9 cellular contexts compared by ENCODE assay signal in genomic region chr15:38696120-38696727, GRCh38.
DNase-seq lines count a peak whose midpoint lies in the region; ATAC-seq and TF ChIP-seq lines count a peak whose summit lies in the region.
"Had no signal": no experiment of that assay in that cellular context is flagged by ENCODE, and none has a peak within 500 bp of the region (broad histone marks: within the 10 kb centered on the region; RNA-seq: fewer than 3 reads in every experiment).

No MANE protein-coding gene starts in this region.

- POLR2A ChIA-PET in naive thymus-derived CD4-positive, alpha-beta T cell (lab: Charles Lee), result interaction anchor here (0.8 to 6.9 kb wide), 4 partner anchors 10 to 242 kb away, joined by 3 to 59 read pairs (median 14); partner anchors contain the start of genes FAM98B and RASGRP1

- H3K36me3 Mint-ChIP-seq in naive thymus-derived CD4-positive, alpha-beta T cell, result peaks cover 0 to 11% (median 0%) of the 10 kb centered on the region in 5 donors
- no peaks in the 10 kb centered on the region for H3K36me3 Mint-ChIP-seq in chondrocyte (ENCODE audit: low read depth)

- H3K27me3 ChIP-seq in left ventricle myocardium inferior (ENCODE audit: low read depth) (no peaks in the 10 kb centered on the region), HL-60 (ENCODE audit: insufficient read depth, poor library complexity, severe bottlenecking) (no peaks in the 10 kb centered on the region)
- no peaks in the 10 kb centered on the region for H3K27me3 ChIP-seq in naive thymus-derived CD4-positive, alpha-beta T cell (ENCODE audit: control insufficient read depth in 2 of 2, insufficient read depth in 2 of 2, low read length in 2 of 2)
- H3K27me3 ChIP-seq: pancreas had no signal

- H3K4me1 ChIP-seq in left ventricle myocardium inferior, result peaks cover 8% of the 10 kb centered on the region
- peaks cover 36 to 52% of the 10 kb centered on the region in 2 donors for H3K4me1 ChIP-seq in naive thymus-derived CD4-positive, alpha-beta T cell (ENCODE audit: control insufficient read depth in 2 of 2, insufficient read depth in 2 of 2, low read length in 2 of 2)

- CTCF ChIA-PET in naive thymus-derived CD4-positive, alpha-beta T cell (lab: Charles Lee), result interaction anchor here (1.1 to 11.6 kb wide), 5 partner anchors 8 to 256 kb away, joined by 5 to 126 read pairs (median 14); partner anchors contain the start of gene RASGRP1

- H3K4me3 ChIP-seq in left ventricle myocardium inferior (no peak overlapping the region), HL-60 (replicated peaks; ENCODE audit: insufficient read depth, low read length) (no peak overlapping the region)
- no peak overlapping the region for H3K4me3 ChIP-seq in naive thymus-derived CD4-positive, alpha-beta T cell (ENCODE audit: low read length)
- H3K4me3 ChIP-seq: pancreas had no signal

- H3K36me3 ChIP-seq in left ventricle myocardium inferior, result no peaks in the 10 kb centered on the region
- H3K36me3 ChIP-seq in naive thymus-derived CD4-positive, alpha-beta T cell (ENCODE audit: control insufficient read depth in 2 of 3, insufficient read depth in 3 of 3, low read length in 3 of 3), result no peaks in the 10 kb centered on the region
- H3K36me3 ChIP-seq: pancreas had no signal

- no peaks in the 10 kb centered on the region for H3K27me3 Mint-ChIP-seq in naive thymus-derived CD4-positive, alpha-beta T cell
- no peaks in the 10 kb centered on the region for H3K27me3 Mint-ChIP-seq in chondrocyte (ENCODE audit: low read depth)

- no peak for DNase-seq in Right ventricle myocardium inferior (ENCODE audit: missing footprints)
- DNase-seq in left ventricle myocardium inferior, result no peak
- peak; percentile 28 to 38 for DNase-seq in HL-60 (ENCODE audit: low read depth in 1 of 2, low spot score in 1 of 2)
- DNase-seq in activated CD8-positive, alpha-beta memory T cell treated with anti-CD3 and anti-CD28 coated beads, Interleukin-2, amount 50 U/mL, for 24 hours (ENCODE audit: extremely low read depth), result peak; percentile 54
- DNase-seq in naive thymus-derived CD4-positive, alpha-beta T cell, result peak in 4 of 9 donors; percentile 28 to 66 (median 35)
- DNase-seq in NCI-H524 (lab: John Stamatoyannopoulos, UW), result no peak
- DNase-seq in COLO829 (ENCODE audit: low spot score), result no peak
- no peak for DNase-seq in chondrocyte (ENCODE audit: low spot score)
- DNase-seq: pancreas had no signal

- ATAC-seq in Right ventricle myocardium inferior, result peak; percentile 5
- ATAC-seq in naive thymus-derived CD4-positive, alpha-beta T cell, result peak; percentile 84

- intact Hi-C loops in Right ventricle myocardium inferior (cut with DNase I) (no loop called here), left ventricle myocardium inferior (cut with micrococcal nuclease) (loop anchor here (10.0 kb wide), 1 partner anchor 701 kb away; no protein-coding TSS in a partner anchor)
- intact Hi-C loops in naive thymus-derived CD4-positive, alpha-beta T cell (cut with micrococcal nuclease), result loop anchor here (1.0 to 10.0 kb wide), 2 partner anchors 10 to 441 kb away; partner anchors contain the start of gene SPRED1 (in 1 of the 2)

- H3K27ac ChIP-seq in left ventricle myocardium inferior (replicated peaks), result no peak overlapping the region
- no peak overlapping the region for H3K27ac ChIP-seq in HL-60 (replicated peaks)
- H3K27ac ChIP-seq in naive thymus-derived CD4-positive, alpha-beta T cell (ENCODE audit: low read depth, low read length), result no peak overlapping the region
- H3K27ac ChIP-seq: pancreas had no signal

- peak overlapping the region in 1 of 10 donors; percentile 83 for H3K4me3 Mint-ChIP-seq in naive thymus-derived CD4-positive, alpha-beta T cell
- no peak overlapping the region for H3K4me3 Mint-ChIP-seq in chondrocyte (ENCODE audit: unreplicated experiment)

- H3K9me3 ChIP-seq in left ventricle myocardium inferior (replicated peaks), result no peaks in the 10 kb centered on the region
- H3K9me3 ChIP-seq in naive thymus-derived CD4-positive, alpha-beta T cell (ENCODE audit: control insufficient read depth in 2 of 3, low read length in 3 of 3), result no peaks in the 10 kb centered on the region
- H3K9me3 ChIP-seq: pancreas had no signal

- peak overlapping the region in 4 of 9 donors; percentile 14 to 92 (median 36) for H3K27ac Mint-ChIP-seq in naive thymus-derived CD4-positive, alpha-beta T cell
- no peak overlapping the region for H3K27ac Mint-ChIP-seq in chondrocyte (ENCODE audit: unreplicated experiment)

- peaks cover 0 to 4% (median 0%) of the 10 kb centered on the region in 11 donors for H3K9me3 Mint-ChIP-seq in naive thymus-derived CD4-positive, alpha-beta T cell
- peaks cover 2% of the 10 kb centered on the region for H3K9me3 Mint-ChIP-seq in chondrocyte (ENCODE audit: low read depth)

- TF ChIP-seq CTCF in left ventricle myocardium inferior (IDR thresholded peaks at IDR 0.05; ENCODE audit: borderline replicate concordance), result no peak
- TF ChIP-seq CTCF in HL-60 (IDR thresholded peaks at IDR 0.05; ENCODE audit: insufficient read depth, low read length), result no peak
- no peak for TF ChIP-seq CTCF in chondrocyte (IDR thresholded peaks at IDR 0.05)

- H3K4me1 Mint-ChIP-seq in naive thymus-derived CD4-positive, alpha-beta T cell, result peaks cover 23 to 80% (median 54%) of the 10 kb centered on the region in 7 donors
- H3K4me1 Mint-ChIP-seq in chondrocyte (ENCODE audit: low read depth), result peaks cover 6% of the 10 kb centered on the region

Comparison
In these comparisons a context has a peak if more than half of its experiments do, and no peak if none do; other contexts are left out.
1. DNase-seq: peak in HL-60 (2 of 2) and activated CD8-positive, alpha-beta memory T cell treated with anti-CD3 and anti-CD28 coated beads, Interleukin-2, amount 50 U/mL, for 24 hours (single experiment); none in Right ventricle myocardium inferior (single experiment), left ventricle myocardium inferior (single experiment), NCI-H524 (0 of 2), COLO829 (single experiment) and chondrocyte (single experiment).